In genomic region chr4:182143822-182144620, GRCh38 we compare ENCODE assay signal across 8 cellular contexts.
DNase-seq lines count a peak whose midpoint lies in the region; ATAC-seq, FAIRE-seq and TF ChIP-seq lines count a peak whose summit lies in the region.

No MANE protein-coding gene starts in this region.

- H3K36me3 ChIP-seq in kidney (ENCODE audit: control insufficient read depth in 1 of 2, insufficient read depth in 2 of 2, low read length in 2 of 2) = no peaks in the 10 kb centered on the region

- peak overlapping the region in 1 of 2 donors; percentile 61 for H3K9ac ChIP-seq in kidney (ENCODE audit: low read length in 2 of 2)

- peak overlapping the region; percentile 44 to 72 for H3K4me3 ChIP-seq in kidney (ENCODE audit: low read length in 2 of 2)

- peak; percentile 81 for DNase-seq in COLO668 (lab: John Stamatoyannopoulos, UW; ENCODE audit: unreplicated experiment)
- peak; percentile 78 for DNase-seq in NCI-H226
- DNase-seq in brain pericyte (ENCODE audit: low read depth, low spot score) = peak; percentile 21
- peak; percentile 82 for DNase-seq in kidney
- DNase-seq in stimulated activated naive CD8-positive, alpha-beta T cell treated with anti-CD3 and anti-CD28 coated beads, Interleukin-15, Interleukin-2, amounts not matched to agents 100 U/mL and 50 U/mL, for 24 hours = peak; percentile 7

- no peak for TF ChIP-seq CTCF in kidney (IDR thresholded peaks at IDR 0.05; ENCODE audit: borderline replicate concordance, extremely low read depth, insufficient read depth)

- H3K4me1 ChIP-seq in kidney (ENCODE audit: control insufficient read depth in 1 of 2, insufficient read depth in 1 of 2, low read depth in 1 of 2, low read length in 2 of 2) = peaks cover 0 to 6% of the 10 kb centered on the region in 2 donors

- H3K27ac ChIP-seq in kidney (ENCODE audit: low read depth in 2 of 2, low read length in 2 of 2) = peak overlapping the region; percentile 36 to 76

- intact Hi-C loops in kidney (cut with DNase I) = no loop called here

- ATAC-seq in GM21529 (IDR thresholded peaks at IDR 0.05; ENCODE audit: unreplicated experiment) (peak; percentile 33), HG03039 (IDR thresholded peaks at IDR 0.05; ENCODE audit: unreplicated experiment) (no peak), GM21360 (IDR thresholded peaks at IDR 0.05; ENCODE audit: unreplicated experiment) (no peak)
- ATAC-seq in stimulated activated naive CD8-positive, alpha-beta T cell treated with anti-CD3 and anti-CD28 coated beads, Interleukin-15, Interleukin-2, amounts not matched to agents 100 U/mL and 50 U/mL, for 24 hours = no peak

- H3K9me3 ChIP-seq in kidney (ENCODE audit: control insufficient read depth in 1 of 2, low read length in 2 of 2) = no peaks in the 10 kb centered on the region

- FAIRE-seq in kidney (lab: Jason Lieb, UNC) = no peak

Comparison
In these comparisons a context has a peak if more than half of its experiments do, and no peak if none do; other contexts are left out.
1. DNase-seq: peak in every context shown above with its lines; median percentile 82 in kidney; 81 in COLO668; 78 in NCI-H226; 21 in brain pericyte; 7 in stimulated activated naive CD8-positive, alpha-beta T cell treated with anti-CD3 and anti-CD28 coated beads, Interleukin-15, Interleukin-2, amounts not matched to agents 100 U/mL and 50 U/mL, for 24 hours.